Comparison of ENCODE assay signal across 8 cellular contexts in genomic region chr10:43683451-43684197, GRCh38. TPM values are rescaled to one million over a fixed set of nuclear protein-coding genes. Genes with fewer than 3 reads are reported as not detected.
DNase-seq lines count a peak whose midpoint lies in the region; ATAC-seq and TF ChIP-seq lines count a peak whose summit lies in the region.

No MANE protein-coding gene starts in this region.

- H3K4me3 ChIP-seq in heart left ventricle (no peak overlapping the region), Panc1 (ENCODE audit: low read depth in 2 of 2, low read length in 2 of 2) (no peak overlapping the region), fibroblast of mammary gland (ENCODE audit: control insufficient read depth, low read depth, low read length) (no peak overlapping the region)

- H3K27me3 ChIP-seq in heart left ventricle (no peaks in the 10 kb centered on the region), Panc1 (ENCODE audit: control insufficient read depth, insufficient read depth, low read length) (peaks cover 10% of the 10 kb centered on the region)

- peak in 8 of 12 donors; percentile 16 to 43 (median 34) for TF ChIP-seq CTCF in heart left ventricle (IDR thresholded peaks at IDR 0.05)
- TF ChIP-seq CTCF in Panc1 (IDR thresholded peaks at IDR 0.05): peak; percentile 85
- TF ChIP-seq CTCF in fibroblast of mammary gland (conservative IDR thresholded peaks at IDR 0.05; ENCODE audit: control insufficient read depth, insufficient read depth, low read depth, low read length): peak; percentile 51

- DNase-seq in heart left ventricle: no peak
- DNase-seq in Right ventricle myocardium superior: no peak
- DNase-seq in Panc1 (ENCODE audit: low read depth, low spot score): no peak
- peak; percentile 26 for DNase-seq in fibroblast of mammary gland (ENCODE audit: low read depth)
- DNase-seq in activated gamma-delta T cell treated with Interleukin-2 at 50 U/mL for 16 hours: no peak
- DNase-seq in central memory CD4-positive, alpha-beta T cell: no peak
- DNase-seq in T-helper 1 cell: no peak

- intact Hi-C loops in heart left ventricle (cut with DNase I) (loop anchor here in 5 of 10 donors (5.0 to 10.0 kb wide), 3 partner anchors 361 to 624 kb away; no protein-coding TSS in a partner anchor), Right ventricle myocardium superior (cut with DNase I) (loop anchor here (10.0 kb wide), 1 partner anchor 221 kb away; no protein-coding TSS in a partner anchor), Panc1 (cut with micrococcal nuclease; ENCODE audit: unreplicated experiment) (no loop called here)

- CTCF ChIA-PET in Panc1 (lab: Charles Lee): interaction anchor here (0.8 to 1.1 kb wide), 3 partner anchors 9 to 374 kb away, joined by 3 to 4 read pairs (median 3); no protein-coding TSS in a partner anchor

- 46 to 69% (median 56%) methylated on average over 9 of the region's 9 CpGs for WGBS in heart left ventricle, 4 donors

- in situ Hi-C loops in Panc1 (cut with HindIII; ENCODE audit: low pct_unique_long_range_greater_than_20kb, low sequenced_read_pairs): no loop called here

- H3K4me1 ChIP-seq in heart left ventricle: peaks cover 0 to 34% (median 13%) of the 10 kb centered on the region in 12 donors
- no peaks in the 10 kb centered on the region for H3K4me1 ChIP-seq in Panc1 (ENCODE audit: control insufficient read depth, insufficient read depth, low read length)

- H3K9me3 ChIP-seq in heart left ventricle (no peaks in the 10 kb centered on the region), Panc1 (ENCODE audit: control insufficient read depth, insufficient read depth, low read depth, low read length) (no peaks in the 10 kb centered on the region)

- H3K27ac ChIP-seq in heart left ventricle: peak overlapping the region in 1 of 12 donors; percentile 20
- H3K27ac ChIP-seq in Panc1 (ENCODE audit: low read length): no peak overlapping the region

- ATAC-seq in heart left ventricle: no peak
- ATAC-seq in Right ventricle myocardium superior (ENCODE audit: poor library complexity): no peak
- peak; percentile 78; the same call in 1 of the 2 replicates for ATAC-seq in Panc1
- ATAC-seq in HG03196 (IDR thresholded peaks at IDR 0.05; ENCODE audit: unreplicated experiment): no peak

- no peaks in the 10 kb centered on the region for H3K36me3 ChIP-seq in heart left ventricle
- H3K36me3 ChIP-seq in Panc1 (ENCODE audit: control insufficient read depth, insufficient read depth, low read length): no peaks in the 10 kb centered on the region

- POLR2A ChIA-PET in Panc1 (lab: Charles Lee): no interaction called here

- no TSS peak for BruUV-seq in Panc1 (replicated peaks; lab: Mats Ljungman, UMichigan)

- no peak for TF ChIP-seq POLR2A in heart left ventricle (IDR thresholded peaks at IDR 0.05)

RNA-seq across cellular contexts. Expression of gene ZNF32, which starts 34.9 kb away (rescaled TPM):
- total RNA-seq in heart left ventricle (10 to 100 TPM; 32.8 to 61.7 (median 42.4) TPM), Right ventricle myocardium superior (52.7 TPM), Panc1 (2021; ENCODE audit: unreplicated experiment) (35.6 TPM)
- polyA plus RNA-seq in heart left ventricle: 10 to 100 TPM; 39.4 to 78.2 TPM
- 39.0 TPM for polyA plus RNA-seq in Panc1 (2012; ENCODE audit: insufficient read length)

Comparison
In these comparisons a context has a peak if more than half of its experiments do, and no peak if none do; other contexts are left out.
1. CTCF ChIP-seq: peak in every context shown above with its lines; median percentile 85 in Panc1; 51 in fibroblast of mammary gland; 34 in heart left ventricle.